8 cellular contexts compared by ENCODE assay signal in the genomic region with DNA sequence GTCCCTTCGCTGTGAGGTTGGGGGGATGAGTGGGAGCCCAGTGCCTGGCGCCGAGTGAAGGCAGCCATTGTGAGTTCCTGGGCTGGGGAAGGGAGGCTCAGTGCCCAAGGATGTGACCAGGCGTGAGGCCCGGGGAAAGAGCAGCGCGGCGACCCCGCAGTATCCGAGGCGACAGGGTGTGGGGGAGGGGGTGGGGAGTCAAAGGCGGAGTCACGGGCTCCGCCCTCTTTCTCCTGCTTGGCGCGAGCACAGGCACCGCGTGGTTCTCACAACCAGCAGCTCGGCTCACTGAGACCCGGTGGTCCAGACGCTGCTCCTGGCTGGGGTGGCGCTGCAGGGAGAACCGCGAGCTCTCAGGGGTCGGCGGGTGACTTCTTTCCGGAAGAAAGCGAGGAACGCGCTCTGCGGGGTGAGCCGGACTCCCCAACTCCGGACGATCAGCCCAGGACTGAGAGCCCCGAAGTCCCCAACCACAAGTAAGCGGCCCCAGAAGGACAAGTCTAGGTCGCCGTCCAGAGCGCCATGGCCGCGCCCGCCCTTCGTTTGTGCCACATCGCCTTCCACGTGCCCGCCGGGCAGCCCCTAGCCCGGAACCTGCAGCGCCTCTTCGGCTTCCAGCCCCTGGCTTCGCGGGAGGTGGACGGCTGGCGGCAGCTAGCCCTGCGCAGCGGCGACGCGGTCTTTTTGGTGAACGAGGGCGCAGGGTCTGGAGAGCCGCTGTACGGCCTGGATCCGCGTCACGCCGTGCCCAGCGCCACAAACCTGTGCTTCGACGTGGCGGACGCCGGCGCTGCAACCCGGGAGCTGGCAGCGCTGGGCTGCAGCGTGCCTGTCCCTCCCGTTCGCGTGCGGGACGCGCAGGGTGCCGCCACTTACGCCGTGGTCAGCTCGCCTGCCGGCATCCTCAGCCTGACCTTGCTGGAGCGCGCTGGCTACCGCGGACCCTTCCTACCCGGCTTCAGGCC. TPM values are rescaled to one million over a fixed set of nuclear protein-coding genes. Genes with fewer than 3 reads are reported as not detected.
A peak's percentile ranks its signal among the peaks of the same experiment; 100 is the strongest.
DNase-seq lines count a peak whose midpoint lies in the region; ATAC-seq and TF ChIP-seq lines count a peak whose summit lies in the region.

A gene (plus strand): TSS at position 269 of the 965 bp plus-strand sequence. CDS start 254 bp downstream, at position 523.

- ATAC-seq in DND-41 (ENCODE audit: insufficient read depth, low read depth) (peak; percentile 89), HG03139 (IDR thresholded peaks at IDR 0.05; ENCODE audit: unreplicated experiment) (peak; percentile 51), left ventricle myocardium superior (peak; percentile 91)
- peak; percentile 83 for ATAC-seq in activated naive CD8-positive, alpha-beta T cell treated with anti-CD3 and anti-CD28 coated beads, Interleukin-2, amount 10 ng/mL, durations not matched to agents 7 days and 5 days (ENCODE audit: low read depth)

- TF ChIP-seq CTCF in DND-41 (IDR thresholded peaks at IDR 0.05; ENCODE audit: borderline replicate concordance, extremely low read depth, low read length, poor library complexity, severe bottlenecking), result peak; percentile 11

- peaks cover 6% of the 10 kb centered on the region; the same call in 1 of the 2 replicates for H3K79me2 ChIP-seq in DND-41 (ENCODE audit: insufficient read depth, low read length)

- peaks cover 7% of the 10 kb centered on the region for H3K36me3 Mint-ChIP-seq in activated naive CD8-positive, alpha-beta T cell treated with anti-CD3 and anti-CD28 coated beads, Interleukin-2, amount 10 ng/mL, durations not matched to agents 7 days and 5 days

- peaks cover 29% of the 10 kb centered on the region for H3K4me1 ChIP-seq in DND-41 (ENCODE audit: insufficient read depth, low read length)
- no peaks in the 10 kb centered on the region for H3K4me1 ChIP-seq in urinary bladder (ENCODE audit: insufficient read depth)

- POLR2A ChIA-PET in activated naive CD8-positive, alpha-beta T cell treated with anti-CD3 and anti-CD28 coated beads, Interleukin-2, amount 10 ng/mL, durations not matched to agents 7 days and 5 days (lab: Charles Lee), result interaction anchor here (0.5 to 5.1 kb wide), 14 partner anchors 8 to 605 kb away, joined by 3 to 94 read pairs (median 6); a partner anchor contains a TSS

- H3K36me3 ChIP-seq in DND-41 (ENCODE audit: insufficient read depth, low read length) (peaks cover 22% of the 10 kb centered on the region), urinary bladder (ENCODE audit: insufficient read depth) (peaks cover 7% of the 10 kb centered on the region)

- peak within 1 kb of the TSS; percentile 94 for H2AFZ ChIP-seq in DND-41 (ENCODE audit: low read depth, low read length)

- H3K9me3 ChIP-seq in DND-41 (ENCODE audit: insufficient read depth, low read length, severe bottlenecking), result no peaks in the 10 kb centered on the region

- H3K4me3 Mint-ChIP-seq in activated naive CD8-positive, alpha-beta T cell treated with anti-CD3 and anti-CD28 coated beads, Interleukin-2, amount 10 ng/mL, durations not matched to agents 7 days and 5 days, result peak within 1 kb of the TSS; percentile 82

- H3K27ac Mint-ChIP-seq in activated naive CD8-positive, alpha-beta T cell treated with anti-CD3 and anti-CD28 coated beads, Interleukin-2, amount 10 ng/mL, durations not matched to agents 7 days and 5 days, result peak within 1 kb of the TSS; percentile 81

- H3K9me3 Mint-ChIP-seq in activated naive CD8-positive, alpha-beta T cell treated with anti-CD3 and anti-CD28 coated beads, Interleukin-2, amount 10 ng/mL, durations not matched to agents 7 days and 5 days, result no peaks in the 10 kb centered on the region

- H3K4me2 ChIP-seq in DND-41 (ENCODE audit: insufficient read depth, low read length), result peak within 1 kb of the TSS; percentile 87

- H3K9ac ChIP-seq in DND-41 (ENCODE audit: low read depth, low read length), result peak within 1 kb of the TSS; percentile 55

- peak within 1 kb of the TSS in 1 of 2 experiments; percentile 63; a peak in 3 of 4 replicates for H3K4me3 ChIP-seq in DND-41 (ENCODE audit: low read depth in 1 of 2, low read length in 2 of 2)
- peak within 1 kb of the TSS; percentile 43 for H3K4me3 ChIP-seq in urinary bladder (ENCODE audit: low read depth, low read length)

- H3K27me3 ChIP-seq in DND-41 (ENCODE audit: insufficient read depth, low read length, poor library complexity), result no peaks in the 10 kb centered on the region

- H4K20me1 ChIP-seq in DND-41 (ENCODE audit: insufficient read depth, low read length), result no peaks in the 10 kb centered on the region

- H3K4me1 Mint-ChIP-seq in activated naive CD8-positive, alpha-beta T cell treated with anti-CD3 and anti-CD28 coated beads, Interleukin-2, amount 10 ng/mL, durations not matched to agents 7 days and 5 days, result peaks cover 16% of the 10 kb centered on the region

- DNase-seq in DND-41 (peak; percentile 86), SHP77 treated with DMSO at 0.1 percent for 48 hours (lab: John Stamatoyannopoulos, UW) (peak; percentile 60), left ventricle myocardium superior (peak; percentile 76), posterior vena cava (ENCODE audit: low spot score) (peak; percentile 87), HuH-7 (ENCODE audit: low spot score) (no peak)
- peak; percentile 77 for DNase-seq in activated naive CD8-positive, alpha-beta T cell treated with anti-CD3 and anti-CD28 coated beads, Interleukin-2, amount 10 ng/mL, durations not matched to agents 7 days and 5 days

- H3K27ac ChIP-seq in DND-41 (ENCODE audit: low read length), result peak within 1 kb of the TSS; percentile 53
- no peak within 1 kb of the TSS for H3K27ac ChIP-seq in urinary bladder (ENCODE audit: low read depth)

- WGBS in urinary bladder, result 4% methylated on average over 93 of the region's 93 CpGs

- peaks cover 4% of the 10 kb centered on the region for H3K27me3 Mint-ChIP-seq in activated naive CD8-positive, alpha-beta T cell treated with anti-CD3 and anti-CD28 coated beads, Interleukin-2, amount 10 ng/mL, durations not matched to agents 7 days and 5 days

- intact Hi-C loops in left ventricle myocardium superior (cut with micrococcal nuclease) (no loop called here), posterior vena cava (cut with DNase I) (no loop called here)

RNA-seq across cellular contexts. Expression of the gene that starts here (rescaled TPM):
- 10 to 100 TPM in 1 of 2 experiments, 1 to 10 TPM in 1; 8.4 to 10.3 TPM for total RNA-seq in activated naive CD8-positive, alpha-beta T cell treated with anti-CD3 and anti-CD28 coated beads, Interleukin-2, amount 10 ng/mL, durations not matched to agents 7 days and 5 days
- not detected for total RNA-seq in left ventricle myocardium superior
- under 1 TPM; 0.38 to 0.83 TPM for total RNA-seq in posterior vena cava
- 0.74 TPM for total RNA-seq in urinary bladder
- polyA plus RNA-seq in urinary bladder, result 1.0 TPM

Comparison
In these comparisons a context has a peak if more than half of its experiments do, and no peak if none do; other contexts are left out.
1. Peak in DNase-seq and ATAC-seq in left ventricle myocardium superior; RNA of the gene not detected or under 1 TPM.
2. Peak in DNase-seq in posterior vena cava; RNA of the gene not detected or under 1 TPM.